ENCODE assay signal across 23 cellular contexts in genomic region chr4:188109157-188109755, GRCh38. TPM values are rescaled to one million over a fixed set of nuclear protein-coding genes. Genes with fewer than 3 reads are reported as not detected.
A peak's percentile ranks its signal among the peaks of the same experiment; 100 is the strongest.
DNase-seq lines count a peak whose midpoint lies in the region; ATAC-seq, FAIRE-seq and TF ChIP-seq lines count a peak whose summit lies in the region.
"Had no signal": no experiment of that assay in that cellular context is flagged by ENCODE, and none has a peak within 500 bp of the region (broad histone marks: within the 10 kb centered on the region; RNA-seq: fewer than 3 reads in every experiment).

TSS of gene TRIML2 (minus strand) at chr4:188109603. CDS start at chr4:188105368, 4,235 bp downstream.

- ATAC-seq in A549 (peak; percentile 55 to 77; a peak in 4 of 6 replicates), WTC11 (peak; percentile 8), HG03280 (IDR thresholded peaks at IDR 0.05; ENCODE audit: unreplicated experiment) (no peak)
- ATAC-seq: activated CD8-positive, alpha-beta memory T cell treated with anti-CD3 and anti-CD28 coated beads, Interleukin-2, amount 10 ng/mL, durations not matched to agents 7 days and 5 days; stimulated activated naive CD8-positive, alpha-beta T cell treated with anti-CD3 and anti-CD28 coated beads, Interleukin-15, Interleukin-2, amounts not matched to agents 100 U/mL and 50 U/mL, for 24 hours had no signal

- peaks cover 13% of the 10 kb centered on the region for H3K36me3 ChIP-seq in iPS-18a (ENCODE audit: control insufficient read depth, low read depth, low read length)
- H3K36me3 ChIP-seq: MG63 had no signal

- H3K27ac ChIP-seq in A549, result peak within 1 kb of the TSS; percentile 90 to 93
- peak within 1 kb of the TSS; percentile 64 for H3K27ac ChIP-seq in iPS-18a (ENCODE audit: low read length)
- H3K27ac ChIP-seq: C4-2B, coronary artery, SK-N-MC had no signal

- H3K4me3 Mint-ChIP-seq in WTC11, result peak within 1 kb of the TSS; percentile 74
- H3K4me3 Mint-ChIP-seq: activated CD8-positive, alpha-beta memory T cell treated with anti-CD3 and anti-CD28 coated beads, Interleukin-2, amount 10 ng/mL, durations not matched to agents 7 days and 5 days had no signal

- no peak for TF ChIP-seq RAD21 in A549 (conservative IDR thresholded peaks at IDR 0.05 in 1 of 2, IDR thresholded peaks at IDR 0.05 in 1 of 2)

- H3K36me3 Mint-ChIP-seq in WTC11, result peaks cover 20% of the 10 kb centered on the region

- CTCF ChIA-PET in A549 (lab: Yijun Ruan, JAX), result no interaction called here
- CTCF ChIA-PET in WTC11 (lab: Charles Lee), result interaction anchor here (0.7 to 1.6 kb wide), 3 partner anchors 18 to 115 kb away, joined by 3 to 6 read pairs (median 3); no protein-coding TSS in a partner anchor

- POLR2A ChIA-PET in A549 (lab: Yijun Ruan, JAX) (interaction anchor here (0.7 to 1.1 kb wide), 2 partner anchors 9 to 501 kb away, joined by 3 to 6 read pairs; no protein-coding TSS in a partner anchor), WTC11 (lab: Charles Lee) (interaction anchor here (0.6 to 1.9 kb wide), 3 partner anchors 22 to 1828 kb away, joined by 5 to 9 read pairs (median 5); no protein-coding TSS in a partner anchor)

- H3K4me3 ChIP-seq in A549, result peak within 1 kb of the TSS; percentile 52
- H3K4me3 ChIP-seq in iPS-18a (ENCODE audit: low read length), result peak within 1 kb of the TSS; percentile 70
- H3K4me3 ChIP-seq: coronary artery, MG63, SK-N-MC had no signal

- no peaks in the 10 kb centered on the region; the same call in 2 of the 3 replicates for H3K9me3 ChIP-seq in A549
- H3K9me3 ChIP-seq in iPS-18a (ENCODE audit: control insufficient read depth, low read depth, low read length), result no peaks in the 10 kb centered on the region
- H3K9me3 ChIP-seq: MG63 had no signal

- H3K27ac Mint-ChIP-seq in WTC11, result peak within 1 kb of the TSS; percentile 100
- H3K27ac Mint-ChIP-seq: activated CD8-positive, alpha-beta memory T cell treated with anti-CD3 and anti-CD28 coated beads, Interleukin-2, amount 10 ng/mL, durations not matched to agents 7 days and 5 days had no signal

- no peak for TF ChIP-seq EP300 in A549 (IDR thresholded peaks at IDR 0.05)

- H3K27me3 Mint-ChIP-seq in WTC11 (ENCODE audit: low read depth), result no peaks in the 10 kb centered on the region
- H3K27me3 Mint-ChIP-seq: activated CD8-positive, alpha-beta memory T cell treated with anti-CD3 and anti-CD28 coated beads, Interleukin-2, amount 10 ng/mL, durations not matched to agents 7 days and 5 days had no signal

- H3K9me3 Mint-ChIP-seq in WTC11, result no peaks in the 10 kb centered on the region; the same call in 1 of the 2 replicates

- TF ChIP-seq CTCF in A549 (IDR thresholded peaks at IDR 0.05) (no peak), WTC11 (IDR thresholded peaks at IDR 0.05) (no peak)

- peak within 1 kb of the TSS; percentile 72 for H3K4me2 ChIP-seq in A549

- no peaks in the 10 kb centered on the region for H3K27me3 ChIP-seq in iPS-18a (ENCODE audit: control insufficient read depth, insufficient read depth, low read length)
- H3K27me3 ChIP-seq: MG63 had no signal

- 16% methylated on average over 7 of the region's 11 CpGs for WGBS in A549 (ENCODE audit: missing lambda C conversion rate)

- FAIRE-seq in A549 (lab: Jason Lieb, UNC), result no peak
- FAIRE-seq: A204.1 had no signal

- H3K9ac ChIP-seq in iPS-18a (ENCODE audit: low read length), result peak within 1 kb of the TSS; percentile 62

- H3K4me1 ChIP-seq in A549 (peaks cover 47% of the 10 kb centered on the region), iPS-18a (ENCODE audit: control insufficient read depth, low read depth, low read length) (peaks cover 26% of the 10 kb centered on the region)

- peaks cover 51% of the 10 kb centered on the region for H3K4me1 Mint-ChIP-seq in WTC11
- H3K4me1 Mint-ChIP-seq: activated CD8-positive, alpha-beta memory T cell treated with anti-CD3 and anti-CD28 coated beads, Interleukin-2, amount 10 ng/mL, durations not matched to agents 7 days and 5 days had no signal

- DNase-seq in A549 (ENCODE audit: low read depth in 1 of 2, low spot score in 1 of 2) (peak; percentile 32 to 77), HCEC 1CT (peak; percentile 22), WTC11 (ENCODE audit: low spot score) (peak; percentile 39), NCI-H1417 (lab: John Stamatoyannopoulos, UW) (no peak)
- no peak for DNase-seq in activated naive CD4-positive, alpha-beta T cell treated with Interleukin-2 at 50 U/mL for 16 hours
- no peak for DNase-seq in central memory CD4-positive, alpha-beta T cell
- DNase-seq: activated CD4-positive, alpha-beta T cell treated with anti-CD3 and anti-CD28 coated beads for 1 hour; activated CD8-positive, alpha-beta memory T cell treated with anti-CD3 and anti-CD28 coated beads, Interleukin-2, amount 10 ng/mL, durations not matched to agents 7 days and 5 days; DMS79; MG63; NCI-H2029; retina; stimulated activated naive CD8-positive, alpha-beta T cell treated with anti-CD3 and anti-CD28 coated beads, Interleukin-15, Interleukin-2, amounts not matched to agents 100 U/mL and 50 U/mL, for 24 hours; T1000 had no signal

- TF ChIP-seq POLR2A in A549 (IDR thresholded peaks at IDR 0.05; ENCODE audit: low read length), result no peak

TF ChIP-seq in A549, 52 proteins besides CTCF, POLR2A, EP300 and RAD21 (continues in another document):
- no peak for TF ChIP-seq REST (IDR thresholded peaks at IDR 0.05)
- TF ChIP-seq CEBPB (IDR thresholded peaks at IDR 0.05), result peak; percentile 62 to 77; a peak in 2 of 4 replicates
- TF ChIP-seq GATA3 (IDR thresholded peaks at IDR 0.05; ENCODE audit: borderline replicate concordance), result peak; percentile 81; the same call in 1 of the 2 replicates
- no peak for TF ChIP-seq HOXA7 (CRISPR knock-in tag; IDR thresholded peaks at IDR 0.05)
- no peak for TF ChIP-seq RFX5 (IDR thresholded peaks at IDR 0.05)
- no peak for TF ChIP-seq MYC (IDR thresholded peaks at IDR 0.05; ENCODE audit: borderline replicate concordance, low read length)

TF ChIP-seq in WTC11, 78 proteins besides CTCF, POLR2A, EP300 and RAD21:
- TF ChIP-seq FOXP4 (CRISPR knock-in tag; IDR thresholded peaks at IDR 0.05) (no peak), FOXJ3 (CRISPR knock-in tag; IDR thresholded peaks at IDR 0.05; ENCODE audit: borderline replicate concordance) (no peak), USF2 (CRISPR knock-in tag; IDR thresholded peaks at IDR 0.05) (no peak), SMAD3 (CRISPR knock-in tag; IDR thresholded peaks at IDR 0.05; ENCODE audit: borderline replicate concordance) (no peak), NFATC4 (CRISPR knock-in tag; IDR thresholded peaks at IDR 0.05) (no peak)

RNA-seq across cellular contexts. Expression of gene TRIML2, which starts in this region (rescaled TPM):
- polyA plus RNA-seq in A549 (2011; rRNA removed), result 50.9 and 53.7 TPM in 2 replicates
- 46.2 and 49.6 TPM in 2 replicates for polyA plus RNA-seq in A549 (2012; cell fraction: cytosol; rRNA removed)
- 91.1 and 125 TPM in 2 replicates for polyA plus RNA-seq in A549 (2012; cell fraction: nucleus; rRNA removed)
- 56.2 to 58.1 TPM (median 56.9 TPM) in 3 replicates for polyA plus RNA-seq in A549 (2017; fragmentation: RNase III; extraction: RNeasy Plus Mini Kit Qiagen cat#74134 plus additional on column Dnase treatment)
- 15.5 and 16.2 TPM in 2 replicates for polyA minus RNA-seq in A549 (2011; rRNA and poly(A)+ RNA removed)
- 88.9 to 115 TPM (median 94.4 TPM) in 3 replicates for total RNA-seq in WTC11 (2021)
- total RNA-seq: activated CD8-positive, alpha-beta memory T cell treated with anti-CD3 and anti-CD28 coated beads, Interleukin-2, amount 10 ng/mL, durations not matched to agents 7 days and 5 days; mononuclear cell; urinary bladder had no signal
- polyA plus RNA-seq: esophagus, urinary bladder had no signal

Comparison
In these comparisons a context has a peak if more than half of its experiments do, and no peak if none do; other contexts are left out.
1. DNase-seq: peak in A549 (2 of 2), HCEC 1CT (single experiment) and WTC11 (single experiment); none in activated naive CD4-positive, alpha-beta T cell treated with Interleukin-2 at 50 U/mL for 16 hours (single experiment), central memory CD4-positive, alpha-beta T cell (single experiment) and NCI-H1417 (0 of 3).